Comparison of ENCODE assay signal across 11 cellular contexts in genomic region chr12:38384816-38385491, GRCh38.
A peak's percentile ranks its signal among the peaks of the same experiment; 100 is the strongest.
DNase-seq lines count a peak whose midpoint lies in the region; ATAC-seq and TF ChIP-seq lines count a peak whose summit lies in the region.
"Had no signal": no experiment of that assay in that cellular context is flagged by ENCODE, and none has a peak within 500 bp of the region (broad histone marks: within the 10 kb centered on the region; RNA-seq: fewer than 3 reads in every experiment).

No MANE protein-coding gene starts in this region.

- no peaks in the 10 kb centered on the region for H3K4me1 Mint-ChIP-seq in activated CD4-positive, alpha-beta T cell treated with anti-CD3 and anti-CD28 coated beads for 36 hours

- peak overlapping the region; percentile 96 for H3K27ac ChIP-seq in PC-3 (ENCODE audit: low read length)
- peak overlapping the region; percentile 37 to 73 (median 63) for H3K27ac ChIP-seq in esophagus squamous epithelium
- H3K27ac ChIP-seq in psoas muscle = no peak overlapping the region

- peak overlapping the region; percentile 54 for H2AFZ ChIP-seq in PC-3 (ENCODE audit: low read length)

- WGBS in esophagus squamous epithelium, 2 donors = 58 to 77% methylated on average over 10 to 11 of the region's 11 CpGs
- WGBS in psoas muscle, 3 donors = 84 to 85% (median 85%) methylated on average over 11 of the region's 11 CpGs

- CTCF ChIA-PET in activated CD4-positive, alpha-beta T cell treated with anti-CD3 and anti-CD28 coated beads for 36 hours (lab: Charles Lee) = no interaction called here
- CTCF ChIA-PET in PC-3 (lab: Charles Lee) = interaction anchor here (0.5 to 1.2 kb wide), 11 partner anchors 9 to 889 kb away, joined by 3 to 11 read pairs (median 3); partner anchors contain the start of gene CPNE8

- H3K9me3 ChIP-seq in PC-3 (ENCODE audit: low read length) = no peaks in the 10 kb centered on the region
- H3K9me3 ChIP-seq in esophagus squamous epithelium = no peaks in the 10 kb centered on the region
- no peaks in the 10 kb centered on the region for H3K9me3 ChIP-seq in psoas muscle

- POLR2A ChIA-PET in activated CD4-positive, alpha-beta T cell treated with anti-CD3 and anti-CD28 coated beads for 36 hours (lab: Charles Lee) = interaction anchor here (0.7 kb wide), 1 partner anchor 26 kb away, joined by 3 read pairs; no protein-coding TSS in a partner anchor
- POLR2A ChIA-PET in PC-3 (lab: Charles Lee; ENCODE audit: unreplicated experiment) = no interaction called here

- peak overlapping the region; percentile 86 for H3K9ac ChIP-seq in PC-3 (ENCODE audit: low read length)

- H3K27ac Mint-ChIP-seq in activated CD4-positive, alpha-beta T cell treated with anti-CD3 and anti-CD28 coated beads for 36 hours = no peak overlapping the region

- TF ChIP-seq CTCF in PC-3 (conservative IDR thresholded peaks at IDR 0.05; ENCODE audit: low read depth, low read length) (peak; percentile 72), esophagus squamous epithelium (IDR thresholded peaks at IDR 0.05) (peak in 4 of 6 experiments; percentile 19 to 62 (median 34)), psoas muscle (IDR thresholded peaks at IDR 0.05) (no peak)

- H3K36me3 ChIP-seq in PC-3 (ENCODE audit: low read depth, low read length) (no peaks in the 10 kb centered on the region), esophagus squamous epithelium (no peaks in the 10 kb centered on the region), psoas muscle (ENCODE audit: insufficient read depth in 1 of 2, low read depth in 1 of 2) (no peaks in the 10 kb centered on the region)

- ATAC-seq in activated CD4-positive, alpha-beta T cell treated with anti-CD3 and anti-CD28 coated beads for 36 hours = no peak
- ATAC-seq in PC-3 = peak; percentile 89
- no peak for ATAC-seq in psoas muscle
- no peak for ATAC-seq in GM19351 (IDR thresholded peaks at IDR 0.05; ENCODE audit: unreplicated experiment)
- ATAC-seq in HG03196 (IDR thresholded peaks at IDR 0.05; ENCODE audit: unreplicated experiment) = no peak

- H3K4me3 ChIP-seq in PC-3 (ENCODE audit: low read length) (peak overlapping the region; percentile 45), esophagus squamous epithelium (no peak overlapping the region), psoas muscle (no peak overlapping the region)

- peak; percentile 5 for DNase-seq in activated CD4-positive, alpha-beta T cell treated with anti-CD3 and anti-CD28 coated beads for 36 hours
- DNase-seq in activated CD4-positive, alpha-beta T cell treated with anti-CD3 and anti-CD28 coated beads, Interleukin-2, amount 50 U/mL, for 48 hours = no peak
- DNase-seq in PC-3 = peak; percentile 98
- DNase-seq in esophagus squamous epithelium (lab: John Stamatoyannopoulos, UW) = no peak
- no peak for DNase-seq in psoas muscle
- no peak for DNase-seq in activated effector memory CD4-positive, alpha-beta T cell treated with Interleukin-2 at 50 U/mL for 16 hours
- DNase-seq: activated T-cell treated with anti-CD3 and anti-CD28 coated beads, Interleukin-2, amount 50 U/mL, for 48 hours; kidney glomerular epithelial cell; NCI-H1092 treated with DMSO at 0.1 percent for 48 hours had no signal

- intact Hi-C loops in activated CD4-positive, alpha-beta T cell treated with anti-CD3 and anti-CD28 coated beads for 36 hours (cut with DNase I, micrococcal nuclease) = loop anchor here in 1 of 2 experiments (10.0 kb wide), 1 partner anchor 310 kb away; no protein-coding TSS in a partner anchor
- intact Hi-C loops in PC-3 (cut with micrococcal nuclease) (loop anchor here (2.0 to 10.0 kb wide), 4 partner anchors 120 to 522 kb away; no protein-coding TSS in a partner anchor), esophagus squamous epithelium (cut with DNase I) (no loop called here), psoas muscle (cut with DNase I) (no loop called here)

- peaks cover 49% of the 10 kb centered on the region for H3K4me1 ChIP-seq in PC-3 (ENCODE audit: insufficient read depth, low read length)
- H3K4me1 ChIP-seq in esophagus squamous epithelium = peaks cover 0 to 31% (median 0%) of the 10 kb centered on the region in 3 donors
- no peaks in the 10 kb centered on the region for H3K4me1 ChIP-seq in psoas muscle

- no peaks in the 10 kb centered on the region for H3K9me2 ChIP-seq in PC-3 (replicated peaks; ENCODE audit: low read length)

- TF ChIP-seq POLR2A in esophagus squamous epithelium (IDR thresholded peaks at IDR 0.05) = no peak

- H3K9me3 Mint-ChIP-seq in activated CD4-positive, alpha-beta T cell treated with anti-CD3 and anti-CD28 coated beads for 36 hours (ENCODE audit: low read depth) = peaks cover 18% of the 10 kb centered on the region

- H4K20me1 ChIP-seq in PC-3 (ENCODE audit: low read length) = no peaks in the 10 kb centered on the region

- no peaks in the 10 kb centered on the region for H3F3A ChIP-seq in PC-3 (ENCODE audit: low read length, unreplicated experiment)

- H3K4me2 ChIP-seq in PC-3 (ENCODE audit: low read length) = peak overlapping the region; percentile 81

- no peaks in the 10 kb centered on the region for H3K36me3 Mint-ChIP-seq in activated CD4-positive, alpha-beta T cell treated with anti-CD3 and anti-CD28 coated beads for 36 hours (ENCODE audit: low read depth)

- no peaks in the 10 kb centered on the region for H3K79me2 ChIP-seq in PC-3 (ENCODE audit: low read length)

- H3K4me3 Mint-ChIP-seq in activated CD4-positive, alpha-beta T cell treated with anti-CD3 and anti-CD28 coated beads for 36 hours = no peak overlapping the region

- H3K27me3 ChIP-seq in PC-3 (ENCODE audit: low read length) (no peaks in the 10 kb centered on the region), esophagus squamous epithelium (no peaks in the 10 kb centered on the region), psoas muscle (ENCODE audit: insufficient read depth in 3 of 3, low read length in 2 of 3) (no peaks in the 10 kb centered on the region)

- H3K27me3 Mint-ChIP-seq in activated CD4-positive, alpha-beta T cell treated with anti-CD3 and anti-CD28 coated beads for 36 hours = no peaks in the 10 kb centered on the region

- BruUV-seq in PC-3 (replicated peaks; lab: Mats Ljungman, UMichigan) = no TSS peak

Comparison
In these comparisons a context has a peak if more than half of its experiments do, and no peak if none do; other contexts are left out.
1. DNase-seq: peak in activated CD4-positive, alpha-beta T cell treated with anti-CD3 and anti-CD28 coated beads for 36 hours (single experiment) and PC-3 (single experiment); none in activated CD4-positive, alpha-beta T cell treated with anti-CD3 and anti-CD28 coated beads, Interleukin-2, amount 50 U/mL, for 48 hours (0 of 2), esophagus squamous epithelium (single experiment), psoas muscle (0 of 2) and activated effector memory CD4-positive, alpha-beta T cell treated with Interleukin-2 at 50 U/mL for 16 hours (single experiment).